In genomic region chr10:88107698-88108097, GRCh38 we compare ENCODE assay signal across 2 cellular contexts.
TF ChIP-seq lines count a peak whose summit lies in the region.

No MANE protein-coding gene starts in this region.

TF ChIP-seq in IMR-90, 13 proteins besides CTCF, POLR2A, EP300 and RAD21:
- TF ChIP-seq NFE2L2 (IDR thresholded peaks at IDR 0.05; ENCODE audit: low read depth, low read length) (no peak), MAZ (IDR thresholded peaks at IDR 0.05; ENCODE audit: borderline replicate concordance, low read depth, low read length) (no peak), RFX5 (IDR thresholded peaks at IDR 0.05; ENCODE audit: low read depth, low read length) (no peak), MXI1 (IDR thresholded peaks at IDR 0.05; ENCODE audit: borderline replicate concordance, low read depth, low read length) (no peak), BHLHE40 (IDR thresholded peaks at IDR 0.05; ENCODE audit: low read depth, low read length) (no peak), MAFK (IDR thresholded peaks at IDR 0.05; ENCODE audit: low read depth, low read length) (no peak)

TF ChIP-seq in GM12878, 131 proteins besides CTCF, POLR2A, EP300 and RAD21:
- no peak for TF ChIP-seq TCF7 (IDR thresholded peaks at IDR 0.05; ENCODE audit: borderline replicate concordance)
- no peak for TF ChIP-seq DPF2 (IDR thresholded peaks at IDR 0.05)
- no peak for TF ChIP-seq TARDBP (IDR thresholded peaks at IDR 0.05; ENCODE audit: borderline replicate concordance)
- TF ChIP-seq YBX1 (IDR thresholded peaks at IDR 0.05): no peak
- TF ChIP-seq SP1 (IDR thresholded peaks at IDR 0.05; ENCODE audit: low read depth, low read length): no peak
- no peak for TF ChIP-seq PRDM15 (CRISPR knock-in tag; IDR thresholded peaks at IDR 0.05)
- TF ChIP-seq MEF2A (IDR thresholded peaks at IDR 0.05; ENCODE audit: insufficient read depth, low read depth, low read length): no peak
